Comparison of ENCODE assay signal across 7 cellular contexts in the genomic region with DNA sequence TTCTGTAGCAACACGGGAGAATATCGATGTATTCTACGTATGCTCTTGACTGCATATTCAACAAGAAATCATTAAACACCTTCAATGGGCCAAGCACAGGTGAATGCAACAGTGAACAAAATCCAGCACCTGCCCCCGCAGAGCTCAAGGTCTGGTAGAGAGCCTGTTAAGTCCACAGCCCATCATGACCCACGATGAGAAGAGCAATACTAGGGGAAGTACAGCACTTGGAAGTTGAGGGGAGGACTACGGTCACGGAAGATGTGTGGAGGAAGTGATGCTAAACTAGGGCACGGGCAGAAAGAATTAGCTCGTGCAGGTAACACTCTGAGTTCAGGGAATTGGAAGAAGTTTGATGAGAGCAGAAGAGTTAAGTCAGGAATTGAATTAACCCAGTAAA.
"Had no signal": no experiment of that assay in that cellular context is flagged by ENCODE, and none has a peak within 500 bp of the region (broad histone marks: within the 10 kb centered on the region; RNA-seq: fewer than 3 reads in every experiment).

No MANE protein-coding gene starts in this region.

- H3K27ac ChIP-seq: HL-60 had no signal

- ATAC-seq: GM23338, HCT116, HepG2 had no signal

- DNase-seq: H7, HFFc6 had no signal

- FAIRE-seq: HepG2 had no signal

- H3K36me3 ChIP-seq: HAP-1 had no signal

- H3K4me3 ChIP-seq: GM23338, HAP-1 had no signal

- H3K9me3 ChIP-seq: HAP-1 had no signal

- H3K4me1 ChIP-seq: HAP-1 had no signal

- H3K4me2 ChIP-seq: GM23338 had no signal
